In the genomic region with DNA sequence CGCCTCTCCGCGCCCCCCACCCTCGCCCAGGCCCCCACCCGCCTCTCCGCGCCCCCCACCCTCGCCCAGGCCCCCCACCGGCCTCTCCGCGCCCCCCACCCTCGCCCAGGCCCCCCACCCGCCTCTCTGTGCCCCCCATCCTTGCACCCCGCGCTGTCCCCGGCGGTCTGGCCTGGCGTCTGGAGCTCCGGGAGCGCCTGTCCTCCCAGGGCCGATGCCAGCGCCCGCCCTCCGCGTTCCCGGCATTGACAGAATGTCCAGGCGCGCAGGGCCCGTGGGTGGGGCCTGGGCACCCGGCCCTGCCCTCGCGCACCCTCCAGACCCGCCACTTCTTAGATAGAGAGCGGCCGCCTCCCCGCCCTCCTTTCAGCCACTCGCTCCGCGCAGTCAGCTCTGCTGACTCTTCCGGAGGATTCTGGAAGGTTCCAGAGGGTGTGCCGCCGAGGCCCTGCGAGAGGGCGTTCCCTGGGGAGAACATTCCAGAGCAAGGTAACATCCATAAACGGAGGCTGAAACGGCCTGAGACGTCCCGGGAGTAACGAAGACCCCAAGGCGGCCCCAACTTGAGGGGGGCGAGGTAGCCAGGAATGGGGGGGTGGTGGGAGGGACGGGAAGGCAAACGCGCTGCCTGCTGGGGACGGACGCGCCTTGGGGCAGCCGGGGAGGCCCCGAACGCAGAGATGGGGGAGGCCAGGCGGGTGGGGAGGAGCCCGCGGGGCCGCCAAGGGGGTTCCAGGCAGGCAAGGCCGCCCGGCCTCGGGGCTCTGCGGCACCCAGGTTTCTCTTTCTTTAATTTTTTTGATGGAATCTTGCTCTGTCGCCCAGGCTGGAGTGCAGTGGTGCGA, we compare ENCODE assay signal across 1 cellular context.
TF ChIP-seq lines count a peak whose summit lies in the region.

No MANE protein-coding gene starts in this region.

TF ChIP-seq in WTC11, 78 proteins besides CTCF, POLR2A, EP300 and RAD21 (continued from another document):
- TF ChIP-seq, protein P1, sequence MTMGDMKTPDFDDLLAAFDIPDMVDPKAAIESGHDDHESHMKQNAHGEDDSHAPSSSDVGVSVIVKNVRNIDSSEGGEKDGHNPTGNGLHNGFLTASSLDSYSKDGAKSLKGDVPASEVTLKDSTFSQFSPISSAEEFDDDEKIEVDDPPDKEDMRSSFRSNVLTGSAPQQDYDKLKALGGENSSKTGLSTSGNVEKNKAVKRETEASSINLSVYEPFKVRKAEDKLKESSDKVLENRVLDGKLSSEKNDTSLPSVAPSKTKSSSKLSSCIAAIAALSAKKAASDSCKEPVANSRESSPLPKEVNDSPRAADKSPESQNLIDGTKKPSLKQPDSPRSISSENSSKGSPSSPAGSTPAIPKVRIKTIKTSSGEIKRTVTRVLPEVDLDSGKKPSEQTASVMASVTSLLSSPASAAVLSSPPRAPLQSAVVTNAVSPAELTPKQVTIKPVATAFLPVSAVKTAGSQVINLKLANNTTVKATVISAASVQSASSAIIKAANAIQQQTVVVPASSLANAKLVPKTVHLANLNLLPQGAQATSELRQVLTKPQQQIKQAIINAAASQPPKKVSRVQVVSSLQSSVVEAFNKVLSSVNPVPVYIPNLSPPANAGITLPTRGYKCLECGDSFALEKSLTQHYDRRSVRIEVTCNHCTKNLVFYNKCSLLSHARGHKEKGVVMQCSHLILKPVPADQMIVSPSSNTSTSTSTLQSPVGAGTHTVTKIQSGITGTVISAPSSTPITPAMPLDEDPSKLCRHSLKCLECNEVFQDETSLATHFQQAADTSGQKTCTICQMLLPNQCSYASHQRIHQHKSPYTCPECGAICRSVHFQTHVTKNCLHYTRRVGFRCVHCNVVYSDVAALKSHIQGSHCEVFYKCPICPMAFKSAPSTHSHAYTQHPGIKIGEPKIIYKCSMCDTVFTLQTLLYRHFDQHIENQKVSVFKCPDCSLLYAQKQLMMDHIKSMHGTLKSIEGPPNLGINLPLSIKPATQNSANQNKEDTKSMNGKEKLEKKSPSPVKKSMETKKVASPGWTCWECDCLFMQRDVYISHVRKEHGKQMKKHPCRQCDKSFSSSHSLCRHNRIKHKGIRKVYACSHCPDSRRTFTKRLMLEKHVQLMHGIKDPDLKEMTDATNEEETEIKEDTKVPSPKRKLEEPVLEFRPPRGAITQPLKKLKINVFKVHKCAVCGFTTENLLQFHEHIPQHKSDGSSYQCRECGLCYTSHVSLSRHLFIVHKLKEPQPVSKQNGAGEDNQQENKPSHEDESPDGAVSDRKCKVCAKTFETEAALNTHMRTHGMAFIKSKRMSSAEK (CRISPR knock-in tag; IDR thresholded peaks at IDR 0.05; ENCODE audit: borderline replicate concordance) = no peak
